Comparison of ENCODE assay signal across 14 cellular contexts in the genomic region with DNA sequence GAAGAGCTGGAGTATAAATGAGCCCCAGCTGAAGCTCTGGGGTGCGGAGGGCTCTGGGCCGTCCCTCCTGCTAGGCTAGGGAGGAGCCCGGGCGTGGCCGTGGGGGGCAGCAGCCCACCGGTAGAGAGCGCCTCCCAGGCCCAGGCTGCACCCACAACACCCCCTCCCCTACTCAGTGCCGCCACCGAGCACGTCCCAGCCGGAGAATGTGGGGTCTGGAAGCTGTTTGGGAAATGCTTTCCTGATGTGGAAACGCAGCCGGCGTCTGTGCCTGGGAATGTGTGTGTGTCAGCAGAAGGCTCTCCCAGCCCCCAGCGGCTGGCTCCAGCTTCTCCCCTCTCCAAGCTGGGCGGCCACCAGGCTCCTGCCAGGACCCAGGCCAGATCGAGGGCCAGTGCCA.
DNase-seq lines count a peak whose midpoint lies in the region; TF ChIP-seq lines count a peak whose summit lies in the region.
"Had no signal": no experiment of that assay in that cellular context is flagged by ENCODE, and none has a peak within 500 bp of the region (broad histone marks: within the 10 kb centered on the region; RNA-seq: fewer than 3 reads in every experiment).

No MANE protein-coding gene starts in this region.

- H3K27ac Mint-ChIP-seq in progenitor cell of endocrine pancreas = no peak overlapping the region
- H3K27ac Mint-ChIP-seq: CD4-positive, alpha-beta T cell; IgD-negative memory B cell had no signal

- H3K9me3 Mint-ChIP-seq in progenitor cell of endocrine pancreas (ENCODE audit: low read depth) = no peaks in the 10 kb centered on the region
- H3K9me3 Mint-ChIP-seq: CD4-positive, alpha-beta T cell; IgD-negative memory B cell had no signal

- TF ChIP-seq CTCF in fibroblast of the aortic adventitia (IDR thresholded peaks at IDR 0.05; ENCODE audit: insufficient read depth, low read length) = no peak
- no peak for TF ChIP-seq CTCF in progenitor cell of endocrine pancreas (IDR thresholded peaks at IDR 0.05; ENCODE audit: unreplicated experiment)

- H3K36me3 Mint-ChIP-seq in progenitor cell of endocrine pancreas (ENCODE audit: insufficient read depth) = no peaks in the 10 kb centered on the region
- H3K36me3 Mint-ChIP-seq: IgD-negative memory B cell had no signal

- H3K27me3 Mint-ChIP-seq in progenitor cell of endocrine pancreas = peaks cover 3% of the 10 kb centered on the region
- H3K27me3 Mint-ChIP-seq: CD4-positive, alpha-beta T cell; IgD-negative memory B cell had no signal

- peaks cover 2% of the 10 kb centered on the region for H3K4me1 Mint-ChIP-seq in progenitor cell of endocrine pancreas (ENCODE audit: low read depth)

- intact Hi-C loops in posterior vena cava (cut with DNase I) = no loop called here

- H3K4me3 Mint-ChIP-seq in progenitor cell of endocrine pancreas (ENCODE audit: low read depth) = no peak overlapping the region
- H3K4me3 Mint-ChIP-seq: CD4-positive, alpha-beta T cell; IgD-negative memory B cell had no signal

- peak; percentile 63 for DNase-seq in AG20443 (ENCODE audit: low spot score)
- peak; percentile 55 for DNase-seq in ELF-1 (ENCODE audit: low read depth, low spot score)
- peak; percentile 35 for DNase-seq in fibroblast of the aortic adventitia (ENCODE audit: low read depth)
- DNase-seq in posterior vena cava (ENCODE audit: low spot score) = peak; percentile 89
- no peak for DNase-seq in activated CD4-positive, alpha-beta T cell treated with anti-CD3 and anti-CD28 coated beads for 1 hour
- no peak for DNase-seq in progenitor cell of endocrine pancreas (ENCODE audit: low spot score, unreplicated experiment)
- DNase-seq in activated CD4-positive, alpha-beta T cell treated with anti-CD3 and anti-CD28 coated beads, Interleukin-2, amount 50 U/mL, for 4 hours = no peak
- DNase-seq: AML-193; C1 segment of cervical spinal cord; Calu3; CD4-positive, alpha-beta T cell; DMS 273 treated with DMSO at 0.1 percent for 48 hours had no signal

- no peak overlapping the region for H3K4me3 ChIP-seq in fibroblast of the aortic adventitia (ENCODE audit: low read depth, low read length)
- H3K4me3 ChIP-seq: HAP-1 had no signal

Comparison
In these comparisons a context has a peak if more than half of its experiments do, and no peak if none do; other contexts are left out.
1. DNase-seq: peak in AG20443 (single experiment), ELF-1 (single experiment), fibroblast of the aortic adventitia (single experiment) and posterior vena cava (single experiment); none in activated CD4-positive, alpha-beta T cell treated with anti-CD3 and anti-CD28 coated beads for 1 hour (single experiment), progenitor cell of endocrine pancreas (single experiment) and activated CD4-positive, alpha-beta T cell treated with anti-CD3 and anti-CD28 coated beads, Interleukin-2, amount 50 U/mL, for 4 hours (0 of 2).